In genomic region chr7:7478569-7478968, GRCh38 we compare ENCODE assay signal across 33 cellular contexts. TPM values are rescaled to one million over a fixed set of nuclear protein-coding genes. Genes with fewer than 3 reads are reported as not detected.
"Had no signal": no experiment of that assay in that cellular context is flagged by ENCODE, and none has a peak within 500 bp of the region (broad histone marks: within the 10 kb centered on the region; RNA-seq: fewer than 3 reads in every experiment).

No MANE protein-coding gene starts in this region.

- H3K9me3 ChIP-seq: adrenal gland, body of pancreas, colonic mucosa, esophagus squamous epithelium, gastroesophageal sphincter had no signal

- DNase-seq: activated CD4-positive, alpha-beta memory T cell treated with anti-CD3 and anti-CD28 coated beads for 36 hours; activated CD4-positive, alpha-beta T cell treated with anti-CD3 and anti-CD28 coated beads for 36 hours; activated CD4-positive, alpha-beta T cell treated with anti-CD3 and anti-CD28 coated beads, Interleukin-2, amount 10 ng/mL, durations not matched to agents 24 days and 14 days; activated CD4-positive, CD25-positive, alpha-beta regulatory T cell; activated CD4-positive, CD25-positive, alpha-beta regulatory T cell treated with anti-CD3 and anti-CD28 coated beads, Interleukin-2, amount 50 U/mL, for 72 hours; activated CD8-positive, alpha-beta memory T cell treated with anti-CD3 and anti-CD28 coated beads, Interleukin-2, amount 10 ng/mL, durations not matched to agents 7 days and 5 days; activated CD8-positive, alpha-beta memory T cell treated with anti-CD3 and anti-CD28 coated beads, Interleukin-2, amount 50 U/mL, for 4 hours; activated CD8-positive, alpha-beta T cell treated with anti-CD3 and anti-CD28 coated beads, Interleukin-2, amount 10 ng/mL, durations not matched to agents 7 days and 5 days; activated effector memory CD4-positive, alpha-beta T cell treated with anti-CD3 and anti-CD28 coated beads, Interleukin-2, amount 50 U/mL, for 16 hours; activated naive CD4-positive, alpha-beta T cell treated with anti-CD3 and anti-CD28 coated beads for 36 hours; activated naive CD8-positive, alpha-beta T cell treated with anti-CD3 and anti-CD28 coated beads for 36 hours; activated naive CD8-positive, alpha-beta T cell treated with anti-CD3 and anti-CD28 coated beads, Interleukin-2, amount 50 U/mL, for 24 hours; activated T-cell treated with anti-CD3 and anti-CD28 coated beads, Interleukin-2, amount 50 U/mL, for 1 hour; activated T-cell treated with anti-CD3 and anti-CD28 coated beads, Interleukin-2, amount 50 U/mL, for 48 hours; adrenal gland; amygdala; body of pancreas; caudate nucleus; colonic mucosa; effector CD8-positive, alpha-beta T cell; esophagus squamous epithelium; foreskin melanocyte; T-helper 1 cell; T-helper 17 cell; T1000; WERI-Rb-1 had no signal

- H3K27ac ChIP-seq: adrenal gland, body of pancreas, colonic mucosa, epithelial cell of prostate, esophagus squamous epithelium, gastroesophageal sphincter, WERI-Rb-1 had no signal

- H3K27me3 ChIP-seq: adrenal gland, body of pancreas, colonic mucosa, esophagus squamous epithelium, gastroesophageal sphincter had no signal

- ATAC-seq: activated CD4-positive, alpha-beta T cell treated with anti-CD3 and anti-CD28 coated beads for 36 hours; activated CD8-positive, alpha-beta memory T cell treated with anti-CD3 and anti-CD28 coated beads, Interleukin-2, amount 10 ng/mL, durations not matched to agents 7 days and 5 days; activated CD8-positive, alpha-beta T cell treated with anti-CD3 and anti-CD28 coated beads, Interleukin-2, amount 10 ng/mL, durations not matched to agents 7 days and 5 days; activated naive CD8-positive, alpha-beta T cell treated with anti-CD3 and anti-CD28 coated beads, Interleukin-2, amount 50 U/mL, for 24 hours; body of pancreas; gastroesophageal sphincter; T-helper 17 cell had no signal

- H3K36me3 ChIP-seq: adrenal gland, colonic mucosa, esophagus squamous epithelium, gastroesophageal sphincter, WERI-Rb-1 had no signal

- H3K4me1 ChIP-seq: adrenal gland, body of pancreas, colonic mucosa, esophagus squamous epithelium, gastroesophageal sphincter had no signal

- H3K4me3 ChIP-seq: adrenal gland, body of pancreas, colonic mucosa, esophagus squamous epithelium, gastroesophageal sphincter had no signal

RNA-seq across cellular contexts. Expression of gene COL28A1, which starts 57.1 kb away (rescaled TPM):
- total RNA-seq: activated CD4-positive, alpha-beta T cell treated with anti-CD3 and anti-CD28 coated beads for 36 hours; activated CD4-positive, alpha-beta T cell treated with anti-CD3 and anti-CD28 coated beads, Interleukin-2, amount 10 ng/mL, durations not matched to agents 24 days and 14 days; activated CD8-positive, alpha-beta memory T cell treated with anti-CD3 and anti-CD28 coated beads for 36 hours; activated CD8-positive, alpha-beta memory T cell treated with anti-CD3 and anti-CD28 coated beads, Interleukin-2, amount 10 ng/mL, durations not matched to agents 7 days and 5 days; activated CD8-positive, alpha-beta T cell treated with anti-CD3 and anti-CD28 coated beads, Interleukin-2, amount 10 ng/mL, durations not matched to agents 7 days and 5 days; activated naive CD4-positive, alpha-beta T cell treated with anti-CD3 and anti-CD28 coated beads for 36 hours; activated T-helper 1 cell treated with anti-CD3 and anti-CD28 coated beads, Interleukin-12 subunit alpha, Interleukin-12 subunit beta, Interleukin-2, Interleukin-4 antibody, amounts not matched to agents 30 ng/mL and 10 ng/mL and 1 ng/mL, durations not matched to agents 14 hours and 24 hours and 36 hours; dermis microvascular lymphatic vessel endothelial cell; endothelial cell of umbilical vein; glomerular endothelial cell had no signal
